Comparison of ENCODE assay signal across 8 cellular contexts in the genomic region with DNA sequence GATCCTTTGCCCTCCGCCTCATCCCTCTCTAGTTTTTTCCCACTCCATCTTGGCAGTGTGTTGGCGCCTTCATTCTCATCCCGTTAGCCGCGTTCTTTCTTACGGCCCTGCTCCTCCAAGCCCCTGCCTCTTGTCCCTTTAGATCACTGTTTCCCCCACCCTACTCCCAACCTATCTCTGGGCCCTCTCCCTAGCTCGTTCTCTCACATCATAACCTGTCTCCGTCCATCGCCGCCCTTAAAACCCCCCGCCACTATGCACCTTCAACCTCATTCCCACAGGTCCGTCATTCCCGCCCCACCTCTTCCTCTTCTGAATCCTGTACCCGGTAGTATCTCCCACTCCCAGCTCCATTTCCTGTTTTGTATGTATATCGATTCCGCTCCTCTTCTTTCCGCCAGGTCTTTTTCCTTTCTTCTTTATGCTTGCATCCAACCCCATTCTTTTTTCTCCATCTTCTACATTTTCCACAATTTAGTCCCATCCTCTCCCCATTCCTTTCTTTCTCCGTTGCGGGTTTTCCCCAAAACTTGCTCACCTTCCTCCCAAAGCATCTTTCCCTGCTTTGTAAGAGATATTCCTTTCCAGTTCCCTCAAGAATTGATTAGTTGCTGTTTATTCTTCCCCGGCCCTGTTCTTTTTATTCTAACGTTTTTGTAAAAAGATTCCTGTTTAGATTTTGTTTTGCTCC. TPM values are rescaled to one million over a fixed set of nuclear protein-coding genes. Genes with fewer than 3 reads are reported as not detected.
DNase-seq lines count a peak whose midpoint lies in the region; ATAC-seq and TF ChIP-seq lines count a peak whose summit lies in the region.

No MANE protein-coding gene starts in this region.

- no peak overlapping the region for H3K27ac Mint-ChIP-seq in HFFc6
- no peak overlapping the region for H3K27ac Mint-ChIP-seq in stimulated activated naive CD8-positive, alpha-beta T cell treated with anti-CD3 and anti-CD28 coated beads, Interleukin-15, amount 100 ng/mL, for 72 hours
- no peak overlapping the region for H3K27ac Mint-ChIP-seq in activated T-helper 2 cell treated with anti-CD3 and anti-CD28 coated beads, Interferon-gamma antibody, Interleukin-2, Interleukin-4, amounts not matched to agents 10 μg/mL and 5 μg/mL and 100 μg/mL, durations not matched to agents 14 hours and 24 hours and 36 hours

- intact Hi-C loops in activated T-helper 2 cell treated with anti-CD3 and anti-CD28 coated beads, Interferon-gamma antibody, Interleukin-2, Interleukin-4, amounts not matched to agents 10 μg/mL and 5 μg/mL and 100 μg/mL, durations not matched to agents 14 hours and 24 hours and 36 hours (cut with micrococcal nuclease), result loop anchor here (1.0 to 2.0 kb wide), 5 partner anchors 22 to 643 kb away; partner anchors contain the start of gene GSTA4

- H3K4me1 ChIP-seq in Peyer's patch (peaks cover 0 to 7% (median 0%) of the 10 kb centered on the region in 4 donors), neutrophil (ENCODE audit: control insufficient read depth in 1 of 2, insufficient read depth in 1 of 2, low read depth in 1 of 2, low read length in 1 of 2) (peaks cover 14 to 16% of the 10 kb centered on the region in 2 experiments)

- H3K4me3 Mint-ChIP-seq in HFFc6, result no peak overlapping the region
- no peak overlapping the region for H3K4me3 Mint-ChIP-seq in stimulated activated naive CD8-positive, alpha-beta T cell treated with anti-CD3 and anti-CD28 coated beads, Interleukin-15, amount 100 ng/mL, for 72 hours
- no peak overlapping the region for H3K4me3 Mint-ChIP-seq in activated T-helper 2 cell treated with anti-CD3 and anti-CD28 coated beads, Interferon-gamma antibody, Interleukin-2, Interleukin-4, amounts not matched to agents 10 μg/mL and 5 μg/mL and 100 μg/mL, durations not matched to agents 14 hours and 24 hours and 36 hours (ENCODE audit: low read depth)

- H3K36me3 Mint-ChIP-seq in HFFc6 (ENCODE audit: low read depth), result peaks cover 4% of the 10 kb centered on the region; the same call in 1 of the 2 replicates
- H3K36me3 Mint-ChIP-seq in activated T-helper 2 cell treated with anti-CD3 and anti-CD28 coated beads, Interferon-gamma antibody, Interleukin-2, Interleukin-4, amounts not matched to agents 10 μg/mL and 5 μg/mL and 100 μg/mL, durations not matched to agents 14 hours and 24 hours and 36 hours (ENCODE audit: low read depth), result no peaks in the 10 kb centered on the region

- H3K27me3 Mint-ChIP-seq in HFFc6 (ENCODE audit: insufficient read depth), result no peaks in the 10 kb centered on the region; the same call in 1 of the 2 replicates
- H3K27me3 Mint-ChIP-seq in stimulated activated naive CD8-positive, alpha-beta T cell treated with anti-CD3 and anti-CD28 coated beads, Interleukin-15, amount 100 ng/mL, for 72 hours, result no peaks in the 10 kb centered on the region
- H3K27me3 Mint-ChIP-seq in activated T-helper 2 cell treated with anti-CD3 and anti-CD28 coated beads, Interferon-gamma antibody, Interleukin-2, Interleukin-4, amounts not matched to agents 10 μg/mL and 5 μg/mL and 100 μg/mL, durations not matched to agents 14 hours and 24 hours and 36 hours (ENCODE audit: low read depth), result peaks cover 8% of the 10 kb centered on the region

- H3K27ac ChIP-seq in Peyer's patch (peak overlapping the region; percentile 82 to 86 (median 84)), neutrophil (peak overlapping the region; percentile 42)

- H3K4me3 ChIP-seq in AG04449 (ENCODE audit: low read depth, low read length), result peak overlapping the region; percentile 74
- peak overlapping the region; percentile 64 to 86 (median 70) for H3K4me3 ChIP-seq in Peyer's patch
- peak overlapping the region; percentile 81 to 86 for H3K4me3 ChIP-seq in neutrophil (ENCODE audit: low read depth in 1 of 2, low read length in 1 of 2)

- no peak for ATAC-seq in GM18873 (IDR thresholded peaks at IDR 0.05; ENCODE audit: low FRiP score, unreplicated experiment)
- ATAC-seq in stimulated activated naive CD8-positive, alpha-beta T cell treated with anti-CD3 and anti-CD28 coated beads, Interleukin-15, amount 100 ng/mL, for 72 hours, result no peak

- H3K36me3 ChIP-seq in Peyer's patch, result no peaks in the 10 kb centered on the region
- H3K36me3 ChIP-seq in neutrophil, result no peaks in the 10 kb centered on the region

- H3K27me3 ChIP-seq in Peyer's patch, result no peaks in the 10 kb centered on the region
- no peaks in the 10 kb centered on the region for H3K27me3 ChIP-seq in neutrophil

- TF ChIP-seq POLR2A in Peyer's patch (IDR thresholded peaks at IDR 0.05), result no peak

- H3K9me3 ChIP-seq in Peyer's patch (no peaks in the 10 kb centered on the region), neutrophil (no peaks in the 10 kb centered on the region)

- CTCF ChIA-PET in AG04449 (lab: Yijun Ruan, JAX), result interaction anchor here (1.1 to 7.7 kb wide), 7 partner anchors 12 to 241 kb away, joined by 3 to 109 read pairs (median 18); no protein-coding TSS in a partner anchor

- POLR2A ChIA-PET in AG04449 (lab: Yijun Ruan, JAX), result interaction anchor here (1.1 to 2.1 kb wide), 4 partner anchors 118 to 245 kb away, joined by 3 to 6 read pairs (median 4); partner anchors contain the start of gene TRAM2

- H3K9me3 Mint-ChIP-seq in HFFc6, result no peaks in the 10 kb centered on the region
- H3K9me3 Mint-ChIP-seq in stimulated activated naive CD8-positive, alpha-beta T cell treated with anti-CD3 and anti-CD28 coated beads, Interleukin-15, amount 100 ng/mL, for 72 hours, result no peaks in the 10 kb centered on the region
- no peaks in the 10 kb centered on the region for H3K9me3 Mint-ChIP-seq in activated T-helper 2 cell treated with anti-CD3 and anti-CD28 coated beads, Interferon-gamma antibody, Interleukin-2, Interleukin-4, amounts not matched to agents 10 μg/mL and 5 μg/mL and 100 μg/mL, durations not matched to agents 14 hours and 24 hours and 36 hours

- peaks cover 39% of the 10 kb centered on the region for H3K4me1 Mint-ChIP-seq in HFFc6 (ENCODE audit: low read depth)
- peaks cover 28% of the 10 kb centered on the region for H3K4me1 Mint-ChIP-seq in stimulated activated naive CD8-positive, alpha-beta T cell treated with anti-CD3 and anti-CD28 coated beads, Interleukin-15, amount 100 ng/mL, for 72 hours
- H3K4me1 Mint-ChIP-seq in activated T-helper 2 cell treated with anti-CD3 and anti-CD28 coated beads, Interferon-gamma antibody, Interleukin-2, Interleukin-4, amounts not matched to agents 10 μg/mL and 5 μg/mL and 100 μg/mL, durations not matched to agents 14 hours and 24 hours and 36 hours (ENCODE audit: low read depth), result peaks cover 13% of the 10 kb centered on the region

- no peak for DNase-seq in AG04449 (ENCODE audit: low read depth, low spot score)
- DNase-seq in HFFc6, result peak; percentile 24
- peak in 1 of 3 donors; percentile 58 for DNase-seq in Peyer's patch
- peak; percentile 27 for DNase-seq in fibroblast of gingiva (ENCODE audit: low read depth)
- no peak for DNase-seq in stimulated activated naive CD8-positive, alpha-beta T cell treated with anti-CD3 and anti-CD28 coated beads, Interleukin-15, amount 100 ng/mL, for 72 hours
- no peak for DNase-seq in activated T-helper 2 cell treated with anti-CD3 and anti-CD28 coated beads, Interferon-gamma antibody, Interleukin-2, Interleukin-4, amounts not matched to agents 10 μg/mL and 5 μg/mL and 100 μg/mL, durations not matched to agents 14 hours and 24 hours and 36 hours (ENCODE audit: low spot score)

- TF ChIP-seq CTCF in AG04449 (IDR thresholded peaks at IDR 0.05; ENCODE audit: insufficient read depth, low read length, missing control alignments) (no peak), HFFc6 (IDR thresholded peaks at IDR 0.05) (no peak), Peyer's patch (IDR thresholded peaks at IDR 0.05) (no peak), neutrophil (IDR thresholded peaks at IDR 0.05) (no peak)

RNA-seq across cellular contexts. Expression of gene EFHC1, which starts 0.7 kb away (rescaled TPM):
- 10 to 100 TPM in 5 of 6 experiments, 1 to 10 TPM in 1; 10.0 to 17.3 (median 13.8) TPM for total RNA-seq in HFFc6 (2021; fragmentation: NEBNext Ultra II Directional; extraction: Animal tissue kit (Norgen Biotek cat#: 25700))
- 10 to 100 TPM; 20.0 to 40.4 (median 22.7) TPM for total RNA-seq in Peyer's patch
- 0.67 and 1.6 TPM in 2 replicates for total RNA-seq in activated T-helper 2 cell treated with anti-CD3 and anti-CD28 coated beads, Interferon-gamma antibody, Interleukin-2, Interleukin-4, amounts not matched to agents 10 μg/mL and 5 μg/mL and 100 μg/mL, durations not matched to agents 14 hours and 24 hours and 36 hours

RNA-seq across cellular contexts. Expression of gene PAQR8, which starts 58.9 kb away (rescaled TPM):
- total RNA-seq in HFFc6 (2021; fragmentation: NEBNext Ultra II Directional; extraction: Animal tissue kit (Norgen Biotek cat#: 25700)), result 1 to 10 TPM; 2.8 to 3.8 (median 3.1) TPM
- 100 to 1,000 TPM in 3 of 4 donors, 1 to 10 TPM in 1; 9.1 to 300 (median 210) TPM for total RNA-seq in Peyer's patch
- 6.8 and 8.8 TPM in 2 replicates for total RNA-seq in activated T-helper 2 cell treated with anti-CD3 and anti-CD28 coated beads, Interferon-gamma antibody, Interleukin-2, Interleukin-4, amounts not matched to agents 10 μg/mL and 5 μg/mL and 100 μg/mL, durations not matched to agents 14 hours and 24 hours and 36 hours

Comparison
In these comparisons a context has a peak if more than half of its experiments do, and no peak if none do; other contexts are left out.
1. DNase-seq: peak in HFFc6 (single experiment) and fibroblast of gingiva (single experiment); none in AG04449 (single experiment), stimulated activated naive CD8-positive, alpha-beta T cell treated with anti-CD3 and anti-CD28 coated beads, Interleukin-15, amount 100 ng/mL, for 72 hours (0 of 2) and activated T-helper 2 cell treated with anti-CD3 and anti-CD28 coated beads, Interferon-gamma antibody, Interleukin-2, Interleukin-4, amounts not matched to agents 10 μg/mL and 5 μg/mL and 100 μg/mL, durations not matched to agents 14 hours and 24 hours and 36 hours (single experiment).
2. Peak in every context shown above with its lines, with median percentiles within 50 percentile points of each other: H3K4me3 ChIP-seq.